1 cellular context compared by ENCODE assay signal in the genomic region with DNA sequence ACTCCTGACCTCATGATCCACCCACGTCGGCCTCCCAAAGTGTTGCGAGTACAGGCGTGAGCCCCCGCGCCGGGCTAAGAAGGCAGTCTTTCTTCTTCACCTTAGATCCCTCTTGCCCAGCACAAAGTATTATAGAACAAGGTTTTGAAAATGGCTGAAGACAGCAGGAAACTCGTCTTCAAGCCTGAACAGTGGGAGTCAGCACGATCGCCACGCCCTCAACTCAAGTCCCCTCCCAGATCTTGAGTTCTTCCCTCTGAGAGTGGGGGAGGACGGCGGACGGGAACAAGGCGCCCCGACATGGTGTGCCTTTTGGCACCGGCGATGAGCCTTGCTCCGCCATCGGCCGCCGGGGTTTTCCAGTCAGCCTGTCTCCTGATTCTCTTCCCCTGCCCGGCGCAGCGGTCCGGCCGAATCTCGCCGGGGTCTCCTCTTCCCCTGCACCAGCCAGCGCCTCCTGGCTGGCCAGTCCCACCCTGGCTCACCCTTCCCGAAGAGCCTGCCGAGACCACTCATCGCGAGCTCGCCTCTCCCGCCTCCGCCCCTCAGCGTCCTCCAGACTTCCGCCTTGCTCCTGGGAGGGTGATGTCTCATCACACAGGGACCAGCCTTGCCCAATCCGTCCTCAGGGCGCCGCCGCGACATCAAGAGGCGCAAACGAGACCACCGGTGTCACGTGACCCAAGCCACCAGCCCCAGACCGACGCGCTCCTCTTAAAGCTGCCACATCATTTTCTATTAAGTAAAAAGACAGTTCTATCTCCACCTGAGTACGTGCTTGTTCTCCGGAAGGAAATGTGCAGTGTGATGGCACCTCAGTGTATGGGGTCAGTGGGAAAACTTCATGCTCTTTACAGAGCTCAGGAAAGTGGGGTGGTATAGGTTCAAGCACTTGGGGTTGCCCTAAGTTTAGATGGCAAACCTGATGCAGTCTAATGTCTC.
TF ChIP-seq lines count a peak whose summit lies in the region.

A gene with protein sequence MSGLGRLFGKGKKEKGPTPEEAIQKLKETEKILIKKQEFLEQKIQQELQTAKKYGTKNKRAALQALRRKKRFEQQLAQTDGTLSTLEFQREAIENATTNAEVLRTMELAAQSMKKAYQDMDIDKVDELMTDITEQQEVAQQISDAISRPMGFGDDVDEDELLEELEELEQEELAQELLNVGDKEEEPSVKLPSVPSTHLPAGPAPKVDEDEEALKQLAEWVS (minus strand): TSS at position 565 of the 942 bp plus-strand sequence. CDS start 49 bp downstream, at position 516.

TF ChIP-seq in HepG2, 621 proteins besides CTCF, POLR2A, EP300 and RAD21 (continued from another document and continues in another):
- TF ChIP-seq YY1 (IDR thresholded peaks at IDR 0.05; ENCODE audit: insufficient read depth, insufficient replicate concordance, low read depth, low read length) (peak; percentile 83), KDM5A (IDR thresholded peaks at IDR 0.05; ENCODE audit: borderline replicate concordance, low read length) (peak; percentile 98), ZFY (CRISPR knock-in tag; IDR thresholded peaks at IDR 0.05) (peak; percentile 87), ZNF761 (CRISPR knock-in tag; conservative IDR thresholded peaks at IDR 0.05) (peak; percentile 98), HNRNPLL (IDR thresholded peaks at IDR 0.05; ENCODE audit: low read depth, low read length, poor library complexity, severe bottlenecking) (peak; percentile 77), ZNF550 (CRISPR knock-in tag; IDR thresholded peaks at IDR 0.05; ENCODE audit: borderline replicate concordance) (peak; percentile 90), CBX1 (IDR thresholded peaks at IDR 0.05; ENCODE audit: low read depth) (peak; percentile 95), CCAR2 (optimal IDR thresholded peaks at IDR 0.05; ENCODE audit: low read depth, low read length) (peak; percentile 74), TP53 (CRISPR knock-in tag; conservative IDR thresholded peaks at IDR 0.05) (peak; percentile 93; the same call in 1 of the 2 replicates), SNAPC2 (CRISPR knock-in tag; IDR thresholded peaks at IDR 0.05) (peak; percentile 75; the same call in 1 of the 2 replicates), ZNF737 (CRISPR knock-in tag; IDR thresholded peaks at IDR 0.05; ENCODE audit: borderline replicate concordance) (no peak), SNRNP70 (IDR thresholded peaks at IDR 0.05; ENCODE audit: low read depth, low read length) (no peak), ZC3H13 (CRISPR knock-in tag; IDR thresholded peaks at IDR 0.05) (peak; percentile 96), ZNF12 (CRISPR knock-in tag; IDR thresholded peaks at IDR 0.05) (no peak; the same call in 1 of the 2 replicates), MTA3 (CRISPR knock-in tag; IDR thresholded peaks at IDR 0.05) (no peak), MAFF (IDR thresholded peaks at IDR 0.05; ENCODE audit: low read depth, low read length) (peak; percentile 32; the same call in 1 of the 2 replicates), NR2C2 (CRISPR knock-in tag; IDR thresholded peaks at IDR 0.05; ENCODE audit: borderline replicate concordance) (peak; percentile 93), FOXA3 (CRISPR knock-in tag; IDR thresholded peaks at IDR 0.05) (peak; percentile 85), ZBTB3 (CRISPR knock-in tag; IDR thresholded peaks at IDR 0.05; ENCODE audit: borderline replicate concordance, low read depth) (peak; percentile 89; the same call in 1 of the 2 replicates), FOXC1 (CRISPR knock-in tag; IDR thresholded peaks at IDR 0.05; ENCODE audit: borderline replicate concordance) (no peak), SOX13 (IDR thresholded peaks at IDR 0.05) (peak; percentile 53; the same call in 1 of the 2 replicates), SOX13 (CRISPR knock-in tag; conservative IDR thresholded peaks at IDR 0.05 in 1 of 2, IDR thresholded peaks at IDR 0.05 in 1 of 2) (peak; percentile 10 to 56; a peak in 2 of 4 replicates), NFIC (IDR thresholded peaks at IDR 0.05; ENCODE audit: low read length) (no peak), MEIS1 (CRISPR knock-in tag; IDR thresholded peaks at IDR 0.05; ENCODE audit: borderline replicate concordance) (peak; percentile 97), THAP11 (CRISPR knock-in tag; IDR thresholded peaks at IDR 0.05) (peak; percentile 96), RORA (CRISPR knock-in tag; IDR thresholded peaks at IDR 0.05) (no peak), NR2F1 (CRISPR knock-in tag; IDR thresholded peaks at IDR 0.05) (peak in 1 of 2 experiments; percentile 56; a peak in 1 of 4 replicates)
- TF ChIP-seq, protein P1, sequence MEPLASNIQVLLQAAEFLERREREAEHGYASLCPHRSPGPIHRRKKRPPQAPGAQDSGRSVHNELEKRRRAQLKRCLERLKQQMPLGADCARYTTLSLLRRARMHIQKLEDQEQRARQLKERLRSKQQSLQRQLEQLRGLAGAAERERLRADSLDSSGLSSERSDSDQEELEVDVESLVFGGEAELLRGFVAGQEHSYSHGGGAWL (CRISPR knock-in tag; IDR thresholded peaks at IDR 0.05): peak; percentile 99
- TF ChIP-seq, protein P2, sequence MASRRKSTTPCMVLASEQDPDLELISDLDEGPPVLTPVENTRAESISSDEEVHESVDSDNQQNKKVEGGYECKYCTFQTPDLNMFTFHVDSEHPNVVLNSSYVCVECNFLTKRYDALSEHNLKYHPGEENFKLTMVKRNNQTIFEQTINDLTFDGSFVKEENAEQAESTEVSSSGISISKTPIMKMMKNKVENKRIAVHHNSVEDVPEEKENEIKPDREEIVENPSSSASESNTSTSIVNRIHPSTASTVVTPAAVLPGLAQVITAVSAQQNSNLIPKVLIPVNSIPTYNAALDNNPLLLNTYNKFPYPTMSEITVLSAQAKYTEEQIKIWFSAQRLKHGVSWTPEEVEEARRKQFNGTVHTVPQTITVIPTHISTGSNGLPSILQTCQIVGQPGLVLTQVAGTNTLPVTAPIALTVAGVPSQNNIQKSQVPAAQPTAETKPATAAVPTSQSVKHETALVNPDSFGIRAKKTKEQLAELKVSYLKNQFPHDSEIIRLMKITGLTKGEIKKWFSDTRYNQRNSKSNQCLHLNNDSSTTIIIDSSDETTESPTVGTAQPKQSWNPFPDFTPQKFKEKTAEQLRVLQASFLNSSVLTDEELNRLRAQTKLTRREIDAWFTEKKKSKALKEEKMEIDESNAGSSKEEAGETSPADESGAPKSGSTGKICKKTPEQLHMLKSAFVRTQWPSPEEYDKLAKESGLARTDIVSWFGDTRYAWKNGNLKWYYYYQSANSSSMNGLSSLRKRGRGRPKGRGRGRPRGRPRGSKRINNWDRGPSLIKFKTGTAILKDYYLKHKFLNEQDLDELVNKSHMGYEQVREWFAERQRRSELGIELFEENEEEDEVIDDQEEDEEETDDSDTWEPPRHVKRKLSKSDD (CRISPR knock-in tag; IDR thresholded peaks at IDR 0.05; ENCODE audit: low read depth): peak; percentile 97
- TF ChIP-seq, protein P3, sequence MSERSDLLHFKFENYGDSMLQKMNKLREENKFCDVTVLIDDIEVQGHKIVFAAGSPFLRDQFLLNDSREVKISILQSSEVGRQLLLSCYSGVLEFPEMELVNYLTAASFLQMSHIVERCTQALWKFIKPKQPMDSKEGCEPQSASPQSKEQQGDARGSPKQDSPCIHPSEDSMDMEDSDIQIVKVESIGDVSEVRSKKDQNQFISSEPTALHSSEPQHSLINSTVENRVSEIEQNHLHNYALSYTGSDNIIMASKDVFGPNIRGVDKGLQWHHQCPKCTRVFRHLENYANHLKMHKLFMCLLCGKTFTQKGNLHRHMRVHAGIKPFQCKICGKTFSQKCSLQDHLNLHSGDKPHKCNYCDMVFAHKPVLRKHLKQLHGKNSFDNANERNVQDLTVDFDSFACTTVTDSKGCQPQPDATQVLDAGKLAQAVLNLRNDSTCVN (CRISPR knock-in tag; IDR thresholded peaks at IDR 0.05; ENCODE audit: borderline replicate concordance): peak; percentile 90
- TF ChIP-seq, protein P4, sequence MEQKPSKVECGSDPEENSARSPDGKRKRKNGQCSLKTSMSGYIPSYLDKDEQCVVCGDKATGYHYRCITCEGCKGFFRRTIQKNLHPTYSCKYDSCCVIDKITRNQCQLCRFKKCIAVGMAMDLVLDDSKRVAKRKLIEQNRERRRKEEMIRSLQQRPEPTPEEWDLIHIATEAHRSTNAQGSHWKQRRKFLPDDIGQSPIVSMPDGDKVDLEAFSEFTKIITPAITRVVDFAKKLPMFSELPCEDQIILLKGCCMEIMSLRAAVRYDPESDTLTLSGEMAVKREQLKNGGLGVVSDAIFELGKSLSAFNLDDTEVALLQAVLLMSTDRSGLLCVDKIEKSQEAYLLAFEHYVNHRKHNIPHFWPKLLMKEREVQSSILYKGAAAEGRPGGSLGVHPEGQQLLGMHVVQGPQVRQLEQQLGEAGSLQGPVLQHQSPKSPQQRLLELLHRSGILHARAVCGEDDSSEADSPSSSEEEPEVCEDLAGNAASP (CRISPR knock-in tag; IDR thresholded peaks at IDR 0.05; ENCODE audit: borderline replicate concordance): peak; percentile 81
- TF ChIP-seq, protein P5, sequence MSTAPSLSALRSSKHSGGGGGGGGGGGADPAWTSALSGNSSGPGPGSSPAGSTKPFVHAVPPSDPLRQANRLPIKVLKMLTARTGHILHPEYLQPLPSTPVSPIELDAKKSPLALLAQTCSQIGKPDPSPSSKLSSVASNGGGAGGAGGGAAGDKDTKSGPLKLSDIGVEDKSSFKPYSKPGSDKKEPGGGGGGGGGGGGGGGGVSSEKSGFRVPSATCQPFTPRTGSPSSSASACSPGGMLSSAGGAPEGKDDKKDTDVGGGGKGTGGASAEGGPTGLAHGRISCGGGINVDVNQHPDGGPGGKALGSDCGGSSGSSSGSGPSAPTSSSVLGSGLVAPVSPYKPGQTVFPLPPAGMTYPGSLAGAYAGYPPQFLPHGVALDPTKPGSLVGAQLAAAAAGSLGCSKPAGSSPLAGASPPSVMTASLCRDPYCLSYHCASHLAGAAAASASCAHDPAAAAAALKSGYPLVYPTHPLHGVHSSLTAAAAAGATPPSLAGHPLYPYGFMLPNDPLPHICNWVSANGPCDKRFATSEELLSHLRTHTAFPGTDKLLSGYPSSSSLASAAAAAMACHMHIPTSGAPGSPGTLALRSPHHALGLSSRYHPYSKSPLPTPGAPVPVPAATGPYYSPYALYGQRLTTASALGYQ (CRISPR knock-in tag; IDR thresholded peaks at IDR 0.05): peak; percentile 82
- TF ChIP-seq, protein P6, sequence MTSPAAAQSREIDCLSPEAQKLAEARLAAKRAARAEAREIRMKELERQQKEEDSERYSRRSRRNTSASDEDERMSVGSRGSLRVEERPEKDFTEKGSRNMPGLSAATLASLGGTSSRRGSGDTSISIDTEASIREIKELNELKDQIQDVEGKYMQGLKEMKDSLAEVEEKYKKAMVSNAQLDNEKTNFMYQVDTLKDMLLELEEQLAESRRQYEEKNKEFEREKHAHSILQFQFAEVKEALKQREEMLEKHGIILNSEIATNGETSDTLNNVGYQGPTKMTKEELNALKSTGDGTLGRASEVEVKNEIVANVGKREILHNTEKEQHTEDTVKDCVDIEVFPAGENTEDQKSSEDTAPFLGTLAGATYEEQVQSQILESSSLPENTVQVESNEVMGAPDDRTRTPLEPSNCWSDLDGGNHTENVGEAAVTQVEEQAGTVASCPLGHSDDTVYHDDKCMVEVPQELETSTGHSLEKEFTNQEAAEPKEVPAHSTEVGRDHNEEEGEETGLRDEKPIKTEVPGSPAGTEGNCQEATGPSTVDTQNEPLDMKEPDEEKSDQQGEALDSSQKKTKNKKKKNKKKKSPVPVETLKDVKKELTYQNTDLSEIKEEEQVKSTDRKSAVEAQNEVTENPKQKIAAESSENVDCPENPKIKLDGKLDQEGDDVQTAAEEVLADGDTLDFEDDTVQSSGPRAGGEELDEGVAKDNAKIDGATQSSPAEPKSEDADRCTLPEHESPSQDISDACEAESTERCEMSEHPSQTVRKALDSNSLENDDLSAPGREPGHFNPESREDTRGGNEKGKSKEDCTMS (CRISPR knock-in tag; conservative IDR thresholded peaks at IDR 0.05): peak; percentile 82; the same call in 1 of the 2 replicates
- TF ChIP-seq, protein P7, sequence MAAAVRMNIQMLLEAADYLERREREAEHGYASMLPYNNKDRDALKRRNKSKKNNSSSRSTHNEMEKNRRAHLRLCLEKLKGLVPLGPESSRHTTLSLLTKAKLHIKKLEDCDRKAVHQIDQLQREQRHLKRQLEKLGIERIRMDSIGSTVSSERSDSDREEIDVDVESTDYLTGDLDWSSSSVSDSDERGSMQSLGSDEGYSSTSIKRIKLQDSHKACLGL (CRISPR knock-in tag; IDR thresholded peaks at IDR 0.05): peak; percentile 96
- TF ChIP-seq, protein P8, sequence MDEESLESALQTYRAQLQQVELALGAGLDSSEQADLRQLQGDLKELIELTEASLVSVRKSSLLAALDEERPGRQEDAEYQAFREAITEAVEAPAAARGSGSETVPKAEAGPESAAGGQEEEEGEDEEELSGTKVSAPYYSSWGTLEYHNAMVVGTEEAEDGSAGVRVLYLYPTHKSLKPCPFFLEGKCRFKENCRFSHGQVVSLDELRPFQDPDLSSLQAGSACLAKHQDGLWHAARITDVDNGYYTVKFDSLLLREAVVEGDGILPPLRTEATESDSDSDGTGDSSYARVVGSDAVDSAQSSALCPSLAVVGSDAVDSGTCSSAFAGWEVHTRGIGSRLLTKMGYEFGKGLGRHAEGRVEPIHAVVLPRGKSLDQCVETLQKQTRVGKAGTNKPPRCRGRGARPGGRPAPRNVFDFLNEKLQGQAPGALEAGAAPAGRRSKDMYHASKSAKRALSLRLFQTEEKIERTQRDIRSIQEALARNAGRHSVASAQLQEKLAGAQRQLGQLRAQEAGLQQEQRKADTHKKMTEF (CRISPR knock-in tag; IDR thresholded peaks at IDR 0.05): peak; percentile 98; the same call in 1 of the 2 replicates
- TF ChIP-seq, protein P9, sequence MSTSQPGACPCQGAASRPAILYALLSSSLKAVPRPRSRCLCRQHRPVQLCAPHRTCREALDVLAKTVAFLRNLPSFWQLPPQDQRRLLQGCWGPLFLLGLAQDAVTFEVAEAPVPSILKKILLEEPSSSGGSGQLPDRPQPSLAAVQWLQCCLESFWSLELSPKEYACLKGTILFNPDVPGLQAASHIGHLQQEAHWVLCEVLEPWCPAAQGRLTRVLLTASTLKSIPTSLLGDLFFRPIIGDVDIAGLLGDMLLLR (CRISPR knock-in tag; IDR thresholded peaks at IDR 0.05): peak; percentile 83; the same call in 1 of the 2 replicates
- TF ChIP-seq, protein P10, sequence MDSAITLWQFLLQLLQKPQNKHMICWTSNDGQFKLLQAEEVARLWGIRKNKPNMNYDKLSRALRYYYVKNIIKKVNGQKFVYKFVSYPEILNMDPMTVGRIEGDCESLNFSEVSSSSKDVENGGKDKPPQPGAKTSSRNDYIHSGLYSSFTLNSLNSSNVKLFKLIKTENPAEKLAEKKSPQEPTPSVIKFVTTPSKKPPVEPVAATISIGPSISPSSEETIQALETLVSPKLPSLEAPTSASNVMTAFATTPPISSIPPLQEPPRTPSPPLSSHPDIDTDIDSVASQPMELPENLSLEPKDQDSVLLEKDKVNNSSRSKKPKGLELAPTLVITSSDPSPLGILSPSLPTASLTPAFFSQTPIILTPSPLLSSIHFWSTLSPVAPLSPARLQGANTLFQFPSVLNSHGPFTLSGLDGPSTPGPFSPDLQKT (CRISPR knock-in tag; IDR thresholded peaks at IDR 0.05; ENCODE audit: borderline replicate concordance): peak; percentile 93
- TF ChIP-seq, protein P11, sequence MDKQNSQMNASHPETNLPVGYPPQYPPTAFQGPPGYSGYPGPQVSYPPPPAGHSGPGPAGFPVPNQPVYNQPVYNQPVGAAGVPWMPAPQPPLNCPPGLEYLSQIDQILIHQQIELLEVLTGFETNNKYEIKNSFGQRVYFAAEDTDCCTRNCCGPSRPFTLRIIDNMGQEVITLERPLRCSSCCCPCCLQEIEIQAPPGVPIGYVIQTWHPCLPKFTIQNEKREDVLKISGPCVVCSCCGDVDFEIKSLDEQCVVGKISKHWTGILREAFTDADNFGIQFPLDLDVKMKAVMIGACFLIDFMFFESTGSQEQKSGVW (CRISPR knock-in tag; IDR thresholded peaks at IDR 0.05; ENCODE audit: borderline replicate concordance): no peak
